In genomic region chr3:131596884-131597283, GRCh38 we compare ENCODE assay signal across 25 cellular contexts.
DNase-seq lines count a peak whose midpoint lies in the region; ATAC-seq and TF ChIP-seq lines count a peak whose summit lies in the region.
"Had no signal": no experiment of that assay in that cellular context is flagged by ENCODE, and none has a peak within 500 bp of the region (broad histone marks: within the 10 kb centered on the region; RNA-seq: fewer than 3 reads in every experiment).

No MANE protein-coding gene starts in this region.

- H3F3A ChIP-seq in PC-3 (ENCODE audit: low read length, unreplicated experiment): no peaks in the 10 kb centered on the region

- BruUV-seq in mammary epithelial cell (replicated peaks; lab: Mats Ljungman, UMichigan): no TSS peak
- BruUV-seq in MCF 10A (replicated peaks; lab: Mats Ljungman, UMichigan): no TSS peak
- no TSS peak for BruUV-seq in PC-3 (replicated peaks; lab: Mats Ljungman, UMichigan)

- WGBS in mammary epithelial cell (ENCODE audit: low coverage, missing lambda C conversion rate): 33% methylated on average over 1 of the region's 1 CpG

- H3K27ac Mint-ChIP-seq in MCF 10A (ENCODE audit: low read depth, unreplicated experiment) (no peak overlapping the region), type B pancreatic cell (no peak overlapping the region)
- H3K27ac Mint-ChIP-seq: CD14-positive monocyte, GM23338, IgD-negative memory B cell had no signal

- H3K27ac ChIP-seq in mammary epithelial cell (ENCODE audit: insufficient read depth, low read depth, low read length) (no peak overlapping the region), PC-3 (ENCODE audit: low read length) (no peak overlapping the region), epithelial cell of prostate (no peak overlapping the region), colonic mucosa (no peak overlapping the region)
- H3K27ac ChIP-seq: KMS-11, SJCRH30 had no signal

- H2AFZ ChIP-seq in mammary epithelial cell (ENCODE audit: low read depth, low read length) (no peak overlapping the region), PC-3 (ENCODE audit: low read length) (no peak overlapping the region)
- H2AFZ ChIP-seq: GM23338 had no signal

- H3K79me2 ChIP-seq in mammary epithelial cell (ENCODE audit: insufficient read depth, low read length) (no peaks in the 10 kb centered on the region), PC-3 (ENCODE audit: low read length) (no peaks in the 10 kb centered on the region)

- TF ChIP-seq CTCF in mammary epithelial cell (conservative IDR thresholded peaks at IDR 0.05 in 1 of 2, IDR thresholded peaks at IDR 0.05 in 1 of 2; ENCODE audit: extremely low read depth in 1 of 2, insufficient read depth in 1 of 2, low read depth in 1 of 2, low read length in 2 of 2) (no peak), MCF 10A (IDR thresholded peaks at IDR 0.05; ENCODE audit: unreplicated experiment) (no peak), PC-3 (conservative IDR thresholded peaks at IDR 0.05; ENCODE audit: low read depth, low read length) (no peak), colonic mucosa (IDR thresholded peaks at IDR 0.05) (no peak), type B pancreatic cell (conservative IDR thresholded peaks at IDR 0.05) (no peak)

- H4K20me1 ChIP-seq in mammary epithelial cell (ENCODE audit: insufficient read depth, low read length) (no peaks in the 10 kb centered on the region), PC-3 (ENCODE audit: low read length) (no peaks in the 10 kb centered on the region)

- H3K4me3 ChIP-seq in mammary epithelial cell (replicated peaks in 1 of 3; ENCODE audit: insufficient read depth in 1 of 3, low read depth in 2 of 3, low read length in 3 of 3): no peak overlapping the region
- no peak overlapping the region for H3K4me3 ChIP-seq in PC-3 (ENCODE audit: low read length)
- H3K4me3 ChIP-seq in colonic mucosa: no peak overlapping the region
- H3K4me3 ChIP-seq: GM23338, SJCRH30 had no signal

- POLR2A ChIA-PET in MCF 10A (lab: Yijun Ruan, JAX) (no interaction called here), PC-3 (lab: Charles Lee; ENCODE audit: unreplicated experiment) (no interaction called here)

- H3K27me3 ChIP-seq in mammary epithelial cell (ENCODE audit: insufficient read depth, low read length) (no peaks in the 10 kb centered on the region), PC-3 (ENCODE audit: low read length) (no peaks in the 10 kb centered on the region), colonic mucosa (no peaks in the 10 kb centered on the region)
- H3K27me3 ChIP-seq: BE2C, SJCRH30 had no signal

- CTCF ChIA-PET in mammary epithelial cell (lab: Charles Lee; ENCODE audit: low non-redundant PET): no interaction called here
- CTCF ChIA-PET in MCF 10A (lab: Yijun Ruan, JAX): no interaction called here
- CTCF ChIA-PET in PC-3 (lab: Charles Lee): no interaction called here

- H3K9me3 ChIP-seq in mammary epithelial cell (replicated peaks; ENCODE audit: insufficient read depth, low read length) (no peaks in the 10 kb centered on the region), PC-3 (ENCODE audit: low read length) (no peaks in the 10 kb centered on the region), colonic mucosa (no peaks in the 10 kb centered on the region)
- H3K9me3 ChIP-seq: BE2C, SJCRH30 had no signal

- H3K9ac ChIP-seq in mammary epithelial cell (ENCODE audit: insufficient read depth, low read length) (no peak overlapping the region), PC-3 (ENCODE audit: low read length) (no peak overlapping the region), colonic mucosa (ENCODE audit: low read depth in 2 of 2, low read length in 2 of 2) (no peak overlapping the region)
- H3K9ac ChIP-seq: KMS-11 had no signal

- H3K4me1 Mint-ChIP-seq in MCF 10A (ENCODE audit: insufficient read depth, unreplicated experiment): no peaks in the 10 kb centered on the region
- no peaks in the 10 kb centered on the region for H3K4me1 Mint-ChIP-seq in type B pancreatic cell (ENCODE audit: unreplicated experiment)
- H3K4me1 Mint-ChIP-seq: CD14-positive monocyte, GM23338, IgD-negative memory B cell had no signal

- no peaks in the 10 kb centered on the region for H3K36me3 Mint-ChIP-seq in MCF 10A (ENCODE audit: insufficient read depth, unreplicated experiment)
- H3K36me3 Mint-ChIP-seq in type B pancreatic cell: no peaks in the 10 kb centered on the region
- H3K36me3 Mint-ChIP-seq: CD14-positive monocyte, IgD-negative memory B cell had no signal

- H3K27me3 Mint-ChIP-seq in MCF 10A (ENCODE audit: insufficient read depth, unreplicated experiment): no peaks in the 10 kb centered on the region
- H3K27me3 Mint-ChIP-seq in type B pancreatic cell: peaks cover 7% of the 10 kb centered on the region

- DNase-seq in mammary epithelial cell: peak; percentile 48
- no peak for DNase-seq in MCF 10A (ENCODE audit: unreplicated experiment)
- DNase-seq in PC-3: peak; percentile 48
- DNase-seq in epithelial cell of prostate (ENCODE audit: low read depth, low spot score): peak; percentile 5
- DNase-seq in colonic mucosa: no peak
- DNase-seq in NCI-H1930 (lab: John Stamatoyannopoulos, UW): no peak
- DNase-seq in type B pancreatic cell (ENCODE audit: extremely low spot score, unreplicated experiment): no peak
- DNase-seq: 8988T, ACHN, BE2C, DMS79, HCEC 1CT, NCI-H1092, NCI-H1417 treated with DMSO at 0.1 percent for 48 hours, NCI-H1694 treated with DMSO at 0.1 percent for 48 hours, NCI-H2081 treated with DMSO at 0.1 percent for 48 hours, NCI-H2171 treated with DMSO at 0.1 percent for 48 hours, NCI-H345, NCI-H510A treated with DMSO at 0.1 percent for 48 hours, SJCRH30 had no signal

- no peaks in the 10 kb centered on the region for H3K36me3 ChIP-seq in mammary epithelial cell (ENCODE audit: insufficient read depth, low read length)
- no peaks in the 10 kb centered on the region for H3K36me3 ChIP-seq in PC-3 (ENCODE audit: low read depth, low read length)
- no peaks in the 10 kb centered on the region for H3K36me3 ChIP-seq in colonic mucosa
- H3K36me3 ChIP-seq: BE2C, SJCRH30 had no signal

- H3K4me3 Mint-ChIP-seq in MCF 10A (ENCODE audit: unreplicated experiment): no peak overlapping the region
- no peak overlapping the region for H3K4me3 Mint-ChIP-seq in type B pancreatic cell
- H3K4me3 Mint-ChIP-seq: CD14-positive monocyte, GM23338, IgD-negative memory B cell had no signal

- H3K9me3 Mint-ChIP-seq in MCF 10A (ENCODE audit: unreplicated experiment) (no peaks in the 10 kb centered on the region), type B pancreatic cell (peaks cover 5% of the 10 kb centered on the region)
- H3K9me3 Mint-ChIP-seq: GM23338 had no signal

- ATAC-seq in PC-3: peak; percentile 33
- ATAC-seq: GM23338, Right ventricle myocardium inferior had no signal

- H3K9me2 ChIP-seq in PC-3 (replicated peaks; ENCODE audit: low read length): no peaks in the 10 kb centered on the region

- in situ Hi-C loops in mammary epithelial cell (cut with MboI; ENCODE audit: low sequenced_read_pairs in 2 of 2): no loop called here

- dilution Hi-C loops in mammary epithelial cell (cut with HindIII; ENCODE audit: low sequenced_read_pairs): no loop called here

- intact Hi-C loops in mammary epithelial cell (cut with micrococcal nuclease) (no loop called here), MCF 10A (cut with micrococcal nuclease) (no loop called here), PC-3 (cut with micrococcal nuclease) (no loop called here), colonic mucosa (cut with DNase I) (no loop called here)

- H3K4me1 ChIP-seq in mammary epithelial cell (ENCODE audit: insufficient read depth, low read length) (no peaks in the 10 kb centered on the region), PC-3 (ENCODE audit: insufficient read depth, low read length) (no peaks in the 10 kb centered on the region), colonic mucosa (no peaks in the 10 kb centered on the region)
- H3K4me1 ChIP-seq: SJCRH30 had no signal

- H3K4me2 ChIP-seq in mammary epithelial cell (ENCODE audit: insufficient read depth, low read depth, low read length): no peak overlapping the region
- no peak overlapping the region for H3K4me2 ChIP-seq in PC-3 (ENCODE audit: low read length)
- H3K4me2 ChIP-seq: GM23338, KMS-11 had no signal

Comparison
In these comparisons a context has a peak if more than half of its experiments do, and no peak if none do; other contexts are left out.
1. DNase-seq: peak in mammary epithelial cell (single experiment), PC-3 (single experiment) and epithelial cell of prostate (single experiment); none in MCF 10A (single experiment), colonic mucosa (single experiment), NCI-H1930 (0 of 2) and type B pancreatic cell (single experiment).